ENCODE assay signal across 9 cellular contexts in genomic region chr12:54378791-54379400, GRCh38. TPM values are rescaled to one million over a fixed set of nuclear protein-coding genes. Genes with fewer than 3 reads are reported as not detected.
A peak's percentile ranks its signal among the peaks of the same experiment; 100 is the strongest.
DNase-seq lines count a peak whose midpoint lies in the region; ATAC-seq and TF ChIP-seq lines count a peak whose summit lies in the region.
"Had no signal": no experiment of that assay in that cellular context is flagged by ENCODE, and none has a peak within 500 bp of the region (broad histone marks: within the 10 kb centered on the region; RNA-seq: fewer than 3 reads in every experiment).

No MANE protein-coding gene starts in this region.

- no peak for TF ChIP-seq CTCF in Peyer's patch (IDR thresholded peaks at IDR 0.05)

- H3K36me3 Mint-ChIP-seq in activated CD8-positive, alpha-beta memory T cell treated with anti-CD3 and anti-CD28 coated beads, Interleukin-2, amount 10 ng/mL, durations not matched to agents 7 days and 5 days, result no peaks in the 10 kb centered on the region

- H3K9me3 ChIP-seq in Peyer's patch, result no peaks in the 10 kb centered on the region
- H3K9me3 ChIP-seq in ectodermal cell (ENCODE audit: control insufficient read depth, low read length), result no peaks in the 10 kb centered on the region

- H3K9me3 Mint-ChIP-seq in activated CD8-positive, alpha-beta memory T cell treated with anti-CD3 and anti-CD28 coated beads, Interleukin-2, amount 10 ng/mL, durations not matched to agents 7 days and 5 days (ENCODE audit: low read depth), result no peaks in the 10 kb centered on the region
- H3K9me3 Mint-ChIP-seq: central memory CD8-positive, alpha-beta T cell had no signal

- no peak overlapping the region for H3K27ac Mint-ChIP-seq in activated CD8-positive, alpha-beta memory T cell treated with anti-CD3 and anti-CD28 coated beads, Interleukin-2, amount 10 ng/mL, durations not matched to agents 7 days and 5 days

- H3K27me3 Mint-ChIP-seq in activated CD8-positive, alpha-beta memory T cell treated with anti-CD3 and anti-CD28 coated beads, Interleukin-2, amount 10 ng/mL, durations not matched to agents 7 days and 5 days, result no peaks in the 10 kb centered on the region
- H3K27me3 Mint-ChIP-seq: central memory CD8-positive, alpha-beta T cell had no signal

- 1% methylated on average over 48 to 49 of the region's 49 CpGs for WGBS in ectodermal cell, 2 experiments

- no peak for DNase-seq in activated CD8-positive, alpha-beta memory T cell treated with anti-CD3 and anti-CD28 coated beads, Interleukin-2, amount 10 ng/mL, durations not matched to agents 7 days and 5 days
- no peak for DNase-seq in activated CD8-positive, alpha-beta memory T cell treated with anti-CD3 and anti-CD28 coated beads, Interleukin-2, amount 50 U/mL, for 4 hours
- peak in 2 of 3 donors; percentile 75 to 78 for DNase-seq in Peyer's patch
- DNase-seq in lung microvascular endothelial cell (ENCODE audit: low read depth in 2 of 2), result peak; percentile 44 to 64
- peak; percentile 59 for DNase-seq in ureter (ENCODE audit: low spot score)
- no peak for DNase-seq in NCI-H2107 (lab: John Stamatoyannopoulos, UW)

- H3K27ac ChIP-seq in Peyer's patch (peak overlapping the region; percentile 39 to 65 (median 60)), ectodermal cell (ENCODE audit: insufficient read depth, low read depth, low read length, poor library complexity, severe bottlenecking) (peak overlapping the region; percentile 12)

- TF ChIP-seq POLR2A in Peyer's patch (IDR thresholded peaks at IDR 0.05), result no peak

- peaks cover 8% of the 10 kb centered on the region for H3K4me1 Mint-ChIP-seq in activated CD8-positive, alpha-beta memory T cell treated with anti-CD3 and anti-CD28 coated beads, Interleukin-2, amount 10 ng/mL, durations not matched to agents 7 days and 5 days

- peak; percentile 11 for ATAC-seq in activated CD8-positive, alpha-beta memory T cell treated with anti-CD3 and anti-CD28 coated beads, Interleukin-2, amount 10 ng/mL, durations not matched to agents 7 days and 5 days
- no peak for ATAC-seq in HG03520 (IDR thresholded peaks at IDR 0.05; ENCODE audit: unreplicated experiment)

- H3K4me3 Mint-ChIP-seq in activated CD8-positive, alpha-beta memory T cell treated with anti-CD3 and anti-CD28 coated beads, Interleukin-2, amount 10 ng/mL, durations not matched to agents 7 days and 5 days, result no peak overlapping the region
- H3K4me3 Mint-ChIP-seq: central memory CD8-positive, alpha-beta T cell had no signal

- H3K4me1 ChIP-seq in Peyer's patch, result peaks cover 0 to 9% (median 2%) of the 10 kb centered on the region in 4 donors
- peaks cover 30% of the 10 kb centered on the region for H3K4me1 ChIP-seq in ectodermal cell (ENCODE audit: control insufficient read depth, insufficient read depth, low read length)

- peak overlapping the region; percentile 20 to 56 (median 44) for H3K4me3 ChIP-seq in Peyer's patch
- peak overlapping the region; percentile 43 for H3K4me3 ChIP-seq in ectodermal cell (ENCODE audit: insufficient read depth, low read depth, low read length)

- no peaks in the 10 kb centered on the region for H3K27me3 ChIP-seq in Peyer's patch
- H3K27me3 ChIP-seq in ectodermal cell (ENCODE audit: control insufficient read depth, insufficient read depth, low read length, poor library complexity, severe bottlenecking), result no peaks in the 10 kb centered on the region

- CTCF ChIA-PET in activated CD8-positive, alpha-beta memory T cell treated with anti-CD3 and anti-CD28 coated beads, Interleukin-2, amount 10 ng/mL, durations not matched to agents 7 days and 5 days (lab: Charles Lee), result interaction anchor here (0.6 to 9.9 kb wide), 41 partner anchors 7 to 614 kb away, joined by 3 to 76 read pairs (median 5); partner anchors contain the start of genes CBX5 and COPZ1

- H3K36me3 ChIP-seq in Peyer's patch, result no peaks in the 10 kb centered on the region
- peaks cover 7% of the 10 kb centered on the region for H3K36me3 ChIP-seq in ectodermal cell (ENCODE audit: control insufficient read depth, insufficient read depth, low read length)

RNA-seq across cellular contexts. Expression of gene ZNF385A, which starts 5.6 kb away (rescaled TPM):
- total RNA-seq in activated CD8-positive, alpha-beta memory T cell treated with anti-CD3 and anti-CD28 coated beads, Interleukin-2, amount 10 ng/mL, durations not matched to agents 7 days and 5 days, result under 1 TPM; 0.30 to 0.91 TPM
- 10 to 100 TPM in 2 of 4 donors, 1 to 10 TPM in 2; 7.3 to 28.1 (median 9.7) TPM for total RNA-seq in Peyer's patch
- polyA plus RNA-seq in ectodermal cell (2013, experiment 1 of 4), result 59.3 TPM
- 54.5 TPM for polyA plus RNA-seq in ectodermal cell (2013, experiment 2 of 4)
- 48.9 TPM for polyA plus RNA-seq in ectodermal cell (2013, experiment 3 of 4)
- polyA plus RNA-seq in ectodermal cell (2013, experiment 4 of 4), result 46.6 TPM
- total RNA-seq in lung microvascular endothelial cell, result 0.65 and 0.99 TPM in 2 replicates
- 88.4 TPM for total RNA-seq in ureter

RNA-seq across cellular contexts. Expression of gene GPR84, which starts 14.6 kb away (rescaled TPM):
- total RNA-seq in activated CD8-positive, alpha-beta memory T cell treated with anti-CD3 and anti-CD28 coated beads, Interleukin-2, amount 10 ng/mL, durations not matched to agents 7 days and 5 days, result under 1 TPM; 0.32 to 0.59 TPM
- total RNA-seq in Peyer's patch (not detected), lung microvascular endothelial cell (under 0.01 TPM in 1 of 2 replicates, not detected in the other), ureter (0.34 TPM)
- 0.26 TPM for polyA plus RNA-seq in ectodermal cell (2013, experiment 1 of 4)
- polyA plus RNA-seq in ectodermal cell (2013, experiment 2 of 4), result 0.12 TPM
- not detected for polyA plus RNA-seq in ectodermal cell (2013, experiment 3 of 4)
- polyA plus RNA-seq in ectodermal cell (2013, experiment 4 of 4), result 0.20 TPM

RNA-seq across cellular contexts. Expression of gene ITGA5, which starts 40.2 kb away (rescaled TPM):
- 10 to 100 TPM; 13.2 to 37.6 TPM for total RNA-seq in activated CD8-positive, alpha-beta memory T cell treated with anti-CD3 and anti-CD28 coated beads, Interleukin-2, amount 10 ng/mL, durations not matched to agents 7 days and 5 days
- total RNA-seq in Peyer's patch (10 to 100 TPM; 21.0 to 78.4 (median 44.5) TPM), lung microvascular endothelial cell (257 and 294 TPM in 2 replicates), ureter (117 TPM)
- polyA plus RNA-seq in ectodermal cell (2013, experiment 1 of 4), result 93.8 TPM
- 102 TPM for polyA plus RNA-seq in ectodermal cell (2013, experiment 2 of 4)
- polyA plus RNA-seq in ectodermal cell (2013, experiment 3 of 4), result 70.6 TPM
- 73.7 TPM for polyA plus RNA-seq in ectodermal cell (2013, experiment 4 of 4)

RNA-seq across cellular contexts. Expression of gene COPZ1, which starts 54.0 kb away (rescaled TPM):
- total RNA-seq in activated CD8-positive, alpha-beta memory T cell treated with anti-CD3 and anti-CD28 coated beads, Interleukin-2, amount 10 ng/mL, durations not matched to agents 7 days and 5 days, result 100 to 1,000 TPM in 1 of 2 experiments, 10 to 100 TPM in 1; 90.8 to 104 TPM
- 10 to 100 TPM; 42.4 to 66.9 (median 54.2) TPM for total RNA-seq in Peyer's patch
- polyA plus RNA-seq in ectodermal cell (2013, experiment 1 of 4), result 186 TPM
- 199 TPM for polyA plus RNA-seq in ectodermal cell (2013, experiment 2 of 4)
- 131 TPM for polyA plus RNA-seq in ectodermal cell (2013, experiment 3 of 4)
- polyA plus RNA-seq in ectodermal cell (2013, experiment 4 of 4), result 163 TPM
- total RNA-seq in lung microvascular endothelial cell, result 75.0 and 78.2 TPM in 2 replicates
- total RNA-seq in ureter, result 116 TPM

Comparison
In these comparisons a context has a peak if more than half of its experiments do, and no peak if none do; other contexts are left out.
1. DNase-seq: peak in Peyer's patch (2 of 3), lung microvascular endothelial cell (2 of 2) and ureter (single experiment); none in activated CD8-positive, alpha-beta memory T cell treated with anti-CD3 and anti-CD28 coated beads, Interleukin-2, amount 10 ng/mL, durations not matched to agents 7 days and 5 days (single experiment), activated CD8-positive, alpha-beta memory T cell treated with anti-CD3 and anti-CD28 coated beads, Interleukin-2, amount 50 U/mL, for 4 hours (single experiment) and NCI-H2107 (single experiment).